In genomic region chr19:12801466-12802266, GRCh38 we compare ENCODE assay signal across 8 cellular contexts. TPM values are rescaled to one million over a fixed set of nuclear protein-coding genes. Genes with fewer than 3 reads are reported as not detected.
DNase-seq lines count a peak whose midpoint lies in the region; ATAC-seq and TF ChIP-seq lines count a peak whose summit lies in the region.

Gene PRDX2, minus strand, starts transcription at chr19:12801800. Its CDS starts 539 bp downstream, at chr19:12801261.
Gene THSD8, plus strand, starts transcription at chr19:12802069. Its CDS starts 3 bp downstream, at chr19:12802072.

- WGBS in liver: under 1% methylated on average over 78 of the region's 78 CpGs

- H3K4me3 ChIP-seq in HAP-1 (peak within 1 kb of the TSS; percentile 98), duodenal mucosa (ENCODE audit: low read depth in 1 of 2, low read length in 2 of 2) (peak within 1 kb of the TSS; percentile 90 to 98), liver (ENCODE audit: low read depth in 1 of 3, low read length in 3 of 3) (peak within 1 kb of the TSS; percentile 55 to 78 (median 59))

- in situ Hi-C loops in HAP-1 (cut with MboI; ENCODE audit: low sequenced_read_pairs): no loop called here

- no peak for ATAC-seq in HG02759 (IDR thresholded peaks at IDR 0.05; ENCODE audit: unreplicated experiment)

- DNase-seq in Ammon's horn (ENCODE audit: low spot score) (peak; percentile 89), HAP-1 (ENCODE audit: low spot score in 2 of 2) (peak; percentile 77 to 92), NCI-H510A treated with DMSO at 0.1 percent for 48 hours (lab: John Stamatoyannopoulos, UW) (peak; percentile 83)
- peak; percentile 82 to 84 for DNase-seq in activated CD4-positive, alpha-beta T cell treated with anti-CD3 and anti-CD28 coated beads, Interleukin-2, amount 50 U/mL, for 48 hours
- peak; percentile 78 for DNase-seq in stimulated activated CD4-positive, alpha-beta T cell treated with anti-CD3 and anti-CD28 coated beads, Interleukin-4, amount 100 ng/mL, for 24 hours

- TF ChIP-seq CTCF in liver (IDR thresholded peaks at IDR 0.05; ENCODE audit: low read depth, low read length, missing input control): no peak

- TF ChIP-seq RAD21 in liver (IDR thresholded peaks at IDR 0.05): no peak

- H3K9ac ChIP-seq in duodenal mucosa (ENCODE audit: low read depth in 1 of 2, low read length in 2 of 2): peak within 1 kb of the TSS; percentile 94 to 97
- H3K9ac ChIP-seq in liver (ENCODE audit: low read depth in 1 of 2, low read length in 2 of 2): peak within 1 kb of the TSS; percentile 34 to 73

- H3K4me1 ChIP-seq in HAP-1: peaks cover 14% of the 10 kb centered on the region
- peaks cover 18 to 28% of the 10 kb centered on the region in 2 donors for H3K4me1 ChIP-seq in duodenal mucosa (ENCODE audit: control insufficient read depth in 1 of 2, insufficient read depth in 2 of 2, low read length in 2 of 2)
- peaks cover 0 to 26% (median 18%) of the 10 kb centered on the region in 4 donors for H3K4me1 ChIP-seq in liver (ENCODE audit: control insufficient read depth in 4 of 4, insufficient read depth in 4 of 4, low read length in 3 of 4)

- no peaks in the 10 kb centered on the region; the same call in 1 of the 2 replicates for H3K9me3 ChIP-seq in HAP-1
- H3K9me3 ChIP-seq in duodenal mucosa (ENCODE audit: control insufficient read depth in 1 of 2, low read length in 2 of 2): no peaks in the 10 kb centered on the region
- no peaks in the 10 kb centered on the region for H3K9me3 ChIP-seq in liver (ENCODE audit: control insufficient read depth in 4 of 4, low read length in 3 of 4)

- H3K27ac ChIP-seq in duodenal mucosa (ENCODE audit: low read depth, low read length) (peak within 1 kb of the TSS; percentile 62), liver (ENCODE audit: low read depth in 1 of 2, low read length in 2 of 2) (peak within 1 kb of the TSS; percentile 57 to 62)

- peaks cover 34% of the 10 kb centered on the region for H3K36me3 ChIP-seq in HAP-1 (replicated peaks)
- peaks cover 7 to 14% of the 10 kb centered on the region in 2 donors for H3K36me3 ChIP-seq in duodenal mucosa (ENCODE audit: control insufficient read depth in 1 of 2, insufficient read depth in 2 of 2, low read length in 2 of 2)
- H3K36me3 ChIP-seq in liver (ENCODE audit: control insufficient read depth in 4 of 4, insufficient read depth in 3 of 4, low read depth in 1 of 4, low read length in 3 of 4): peaks cover 0 to 6% (median 1%) of the 10 kb centered on the region in 4 donors

- H3K27me3 ChIP-seq in HAP-1 (ENCODE audit: low read depth): no peaks in the 10 kb centered on the region
- H3K27me3 ChIP-seq in duodenal mucosa (ENCODE audit: control insufficient read depth in 1 of 2, insufficient read depth in 2 of 2, low read length in 2 of 2): no peaks in the 10 kb centered on the region
- H3K27me3 ChIP-seq in liver (ENCODE audit: control insufficient read depth in 4 of 4, insufficient read depth in 4 of 4, low read length in 3 of 4): no peaks in the 10 kb centered on the region

TF ChIP-seq in liver, 16 proteins besides CTCF, POLR2A, EP300 and RAD21:
- TF ChIP-seq NR2F2 (IDR thresholded peaks at IDR 0.05) (no peak), RXRA (IDR thresholded peaks at IDR 0.05) (peak; percentile 32 to 65), HNF4A (conservative IDR thresholded peaks at IDR 0.05) (peak; percentile 51 to 56), EGR1 (IDR thresholded peaks at IDR 0.05; ENCODE audit: low read depth in 2 of 2) (peak in 1 of 2 donors; percentile 80), MAX (IDR thresholded peaks at IDR 0.05) (no peak), REST (IDR thresholded peaks at IDR 0.05) (peak; percentile 12), SP1 (IDR thresholded peaks at IDR 0.05) (peak; percentile 8)

RNA-seq across cellular contexts. Expression of gene PRDX2, which starts in this region (rescaled TPM):
- total RNA-seq in liver: 1,000 to 10,000 TPM in 1 of 2 donors, 100 to 1,000 TPM in 1; 222 to 1,737 TPM
- 100 to 1,000 TPM; 265 to 301 TPM for polyA plus RNA-seq in liver

RNA-seq across cellular contexts. Expression of gene THSD8, which starts in this region (rescaled TPM):
- under 1 TPM in 1 of 2 donors, not detected in 1; 0.33 TPM for total RNA-seq in liver
- polyA plus RNA-seq in liver: under 1 TPM; 0.22 to 0.35 TPM
